In genomic region chr10:112375721-112376577, GRCh38 we compare ENCODE assay signal across 8 cellular contexts. TPM values are rescaled to one million over a fixed set of nuclear protein-coding genes. Genes with fewer than 3 reads are reported as not detected.
DNase-seq lines count a peak whose midpoint lies in the region; ATAC-seq and TF ChIP-seq lines count a peak whose summit lies in the region.

No MANE protein-coding gene starts in this region.

- H3K36me3 ChIP-seq in BE2C, result no peaks in the 10 kb centered on the region

- no peaks in the 10 kb centered on the region; the same call in 1 of the 2 replicates for H3K9me3 ChIP-seq in BE2C

- ATAC-seq in GM18499 (IDR thresholded peaks at IDR 0.05; ENCODE audit: insufficient read depth, unreplicated experiment) (peak; percentile 76), HG02610 (IDR thresholded peaks at IDR 0.05; ENCODE audit: unreplicated experiment) (peak; percentile 84)
- peak; percentile 64 to 69 for ATAC-seq in activated T-cell treated with anti-CD3 and anti-CD28 coated beads, Interleukin-2, amount 50 U/mL, for 4 hours

- H3K4me3 ChIP-seq in BE2C (ENCODE audit: low read depth, low read length), result no peak overlapping the region

- H3K36me3 Mint-ChIP-seq in activated T-cell treated with anti-CD3 and anti-CD28 coated beads, Interleukin-2, amount 50 U/mL, for 4 hours (ENCODE audit: insufficient read depth), result peaks cover 16% of the 10 kb centered on the region

- no peaks in the 10 kb centered on the region for H3K4me1 ChIP-seq in BE2C

- no peaks in the 10 kb centered on the region for H3K27me3 Mint-ChIP-seq in activated T-cell treated with anti-CD3 and anti-CD28 coated beads, Interleukin-2, amount 50 U/mL, for 4 hours (ENCODE audit: low read depth)

- no peak for TF ChIP-seq CTCF in BE2C (IDR thresholded peaks at IDR 0.05; ENCODE audit: low read depth, low read length)

- H3K27me3 ChIP-seq in BE2C, result no peaks in the 10 kb centered on the region

- peaks cover 65% of the 10 kb centered on the region for H3K4me1 Mint-ChIP-seq in activated T-cell treated with anti-CD3 and anti-CD28 coated beads, Interleukin-2, amount 50 U/mL, for 4 hours (ENCODE audit: low read depth)

- H3K4me3 Mint-ChIP-seq in activated T-cell treated with anti-CD3 and anti-CD28 coated beads, Interleukin-2, amount 50 U/mL, for 4 hours, result peak overlapping the region; percentile 98

- H3K9me3 Mint-ChIP-seq in activated T-cell treated with anti-CD3 and anti-CD28 coated beads, Interleukin-2, amount 50 U/mL, for 4 hours, result no peaks in the 10 kb centered on the region

- peak; percentile 58 for DNase-seq in NCI-H2029 treated with DMSO at 0.1 percent for 48 hours (lab: John Stamatoyannopoulos, UW)
- peak; percentile 27 for DNase-seq in activated T-cell treated with anti-CD3 and anti-CD28 coated beads, Interleukin-2, amount 50 U/mL, for 4 hours
- peak; percentile 78 for DNase-seq in germinal center (ENCODE audit: low spot score)
- DNase-seq in putamen (ENCODE audit: low spot score), result peak; percentile 34
- DNase-seq in BE2C, result no peak
- DNase-seq in NCI-H2107 treated with DMSO at 0.1 percent for 48 hours (lab: John Stamatoyannopoulos, UW; ENCODE audit: unreplicated experiment), result no peak

RNA-seq across cellular contexts. Expression of gene ACSL5, which starts 2.0 kb away (rescaled TPM):
- total RNA-seq in activated T-cell treated with anti-CD3 and anti-CD28 coated beads, Interleukin-2, amount 50 U/mL, for 4 hours, result 10 to 100 TPM; 33.4 to 41.2 (median 35.8) TPM
- polyA plus RNA-seq in BE2C (2012; ENCODE audit: insufficient read depth, insufficient read length, low read depth), result 0.40 TPM

Comparison
In these comparisons a context has a peak if more than half of its experiments do, and no peak if none do; other contexts are left out.
1. DNase-seq: peak in NCI-H2029 treated with DMSO at 0.1 percent for 48 hours (single experiment), activated T-cell treated with anti-CD3 and anti-CD28 coated beads, Interleukin-2, amount 50 U/mL, for 4 hours (single experiment), germinal center (single experiment) and putamen (single experiment); none in BE2C (single experiment) and NCI-H2107 treated with DMSO at 0.1 percent for 48 hours (single experiment).
2. Peak in every context shown above with its lines, with median percentiles within 50 percentile points of each other: ATAC-seq.